ENCODE assay signal across 8 cellular contexts in genomic region chr2:23624378-23624777, GRCh38.
DNase-seq lines count a peak whose midpoint lies in the region; FAIRE-seq and TF ChIP-seq lines count a peak whose summit lies in the region.
"Had no signal": no experiment of that assay in that cellular context is flagged by ENCODE, and none has a peak within 500 bp of the region (broad histone marks: within the 10 kb centered on the region; RNA-seq: fewer than 3 reads in every experiment).

No MANE protein-coding gene starts in this region.

- peaks cover 0 to 6% (median 4%) of the 10 kb centered on the region in 5 experiments for H3K9me3 Mint-ChIP-seq in brain
- no peaks in the 10 kb centered on the region for H3K9me3 Mint-ChIP-seq in osteocyte (ENCODE audit: unreplicated experiment)

- H3K27ac Mint-ChIP-seq in brain (peak overlapping the region in 2 of 5 experiments; percentile 55 to 72), osteocyte (ENCODE audit: unreplicated experiment) (no peak overlapping the region)

- DNase-seq in GM10266 (ENCODE audit: extremely low spot score) (no peak), KBM-7 (peak; percentile 47), osteocyte (ENCODE audit: extremely low spot score, unreplicated experiment) (no peak), medulla oblongata (ENCODE audit: extremely low spot score) (no peak), GM19239 (ENCODE audit: insufficient read length, low spot score) (no peak)
- DNase-seq in effector CD8-positive, alpha-beta T cell (lab: John Stamatoyannopoulos, UW): no peak

- H3K4me1 Mint-ChIP-seq in brain: peaks cover 78% of the 10 kb centered on the region
- peaks cover 22% of the 10 kb centered on the region for H3K4me1 Mint-ChIP-seq in osteocyte (ENCODE audit: unreplicated experiment)

- in situ Hi-C loops in KBM-7 (cut with MboI; ENCODE audit: low pct_unique_long_range_greater_than_20kb, low sequenced_read_pairs): no loop called here

- H3K27me3 Mint-ChIP-seq in brain (peaks cover 2% of the 10 kb centered on the region), osteocyte (ENCODE audit: unreplicated experiment) (peaks cover 3% of the 10 kb centered on the region)

- H3K4me3 Mint-ChIP-seq in brain: peak overlapping the region in 1 of 5 experiments; percentile 30
- no peak overlapping the region for H3K4me3 Mint-ChIP-seq in osteocyte (ENCODE audit: unreplicated experiment)

- TF ChIP-seq CTCF in GM10266 (IDR thresholded peaks at IDR 0.05; ENCODE audit: control insufficient read depth, insufficient read depth, low read depth, missing control alignments): peak; percentile 22
- peak; percentile 42 to 54 for TF ChIP-seq CTCF in brain (conservative IDR thresholded peaks at IDR 0.05)
- TF ChIP-seq CTCF in osteocyte (IDR thresholded peaks at IDR 0.05): peak; percentile 46

- no peaks in the 10 kb centered on the region for H3K36me3 Mint-ChIP-seq in brain
- H3K36me3 Mint-ChIP-seq in osteocyte (ENCODE audit: unreplicated experiment): peaks cover 3% of the 10 kb centered on the region

- FAIRE-seq in GM19239 (lab: Jason Lieb, UNC): no peak
- FAIRE-seq: pancreas had no signal
